ENCODE assay signal across 34 cellular contexts in the genomic region with DNA sequence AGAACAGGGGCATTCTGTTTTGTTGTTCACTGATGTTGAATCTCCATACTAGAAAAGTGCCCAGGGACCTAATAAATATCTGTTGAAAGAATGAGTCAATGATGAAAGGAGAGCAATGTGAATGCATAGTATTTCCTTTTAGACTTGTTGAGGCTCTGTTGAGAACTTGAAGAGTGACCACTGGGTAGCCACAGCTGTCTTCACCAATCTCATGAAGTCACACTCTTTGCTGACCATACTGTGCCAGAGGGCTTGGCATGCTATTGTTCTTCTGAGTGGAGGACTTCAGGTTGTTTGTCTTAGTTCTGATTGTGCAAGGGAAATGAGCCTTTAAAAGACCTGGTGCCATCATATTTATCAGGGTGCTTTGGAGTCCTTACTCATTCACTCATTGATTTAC. TPM values are rescaled to one million over a fixed set of nuclear protein-coding genes. Genes with fewer than 3 reads are reported as not detected.
DNase-seq lines count a peak whose midpoint lies in the region; ATAC-seq, FAIRE-seq and TF ChIP-seq lines count a peak whose summit lies in the region.
"Had no signal": no experiment of that assay in that cellular context is flagged by ENCODE, and none has a peak within 500 bp of the region (broad histone marks: within the 10 kb centered on the region; RNA-seq: fewer than 3 reads in every experiment).

No MANE protein-coding gene starts in this region.

- no peaks in the 10 kb centered on the region for H4K20me1 ChIP-seq in neural progenitor cell (ENCODE audit: low read depth)
- no peaks in the 10 kb centered on the region for H4K20me1 ChIP-seq in HepG2 (ENCODE audit: insufficient read depth, low read length)

- BruUV-seq in HepG2 (replicated peaks; lab: Mats Ljungman, UMichigan), result no TSS peak

- H3K4me3 ChIP-seq in neural progenitor cell (no peak overlapping the region), HepG2 (replicated peaks in 1 of 3; ENCODE audit: insufficient read depth in 1 of 3, low read depth in 2 of 3, low read length in 3 of 3) (no peak overlapping the region)
- H3K4me3 ChIP-seq: GM23338, heart left ventricle, MG63, right atrium auricular region, spleen had no signal

- H3K4me1 Mint-ChIP-seq in neural progenitor cell, result no peaks in the 10 kb centered on the region
- H3K4me1 Mint-ChIP-seq: central memory CD8-positive, alpha-beta T cell; GM23338 had no signal

- ATAC-seq in HepG2, result no peak
- ATAC-seq: activated CD8-positive, alpha-beta T cell treated with anti-CD3 and anti-CD28 coated beads for 36 hours; GM23338; heart left ventricle had no signal

- H3F3A ChIP-seq in neural progenitor cell (ENCODE audit: low read depth), result no peaks in the 10 kb centered on the region

- intact Hi-C loops in HepG2 (cut with micrococcal nuclease; ENCODE audit: unreplicated experiment), result no loop called here

- no peak overlapping the region for H2AFZ ChIP-seq in neural progenitor cell (replicated peaks)
- H2AFZ ChIP-seq in HepG2 (ENCODE audit: low read length), result no peak overlapping the region
- H2AFZ ChIP-seq: GM23338, parathyroid adenoma had no signal

- no peaks in the 10 kb centered on the region for H3K79me2 ChIP-seq in neural progenitor cell (ENCODE audit: low read depth)
- H3K79me2 ChIP-seq in HepG2 (ENCODE audit: insufficient read depth, low read length), result no peaks in the 10 kb centered on the region
- H3K79me2 ChIP-seq: parathyroid adenoma had no signal

- H3K27me3 ChIP-seq in neural progenitor cell (no peaks in the 10 kb centered on the region), HepG2 (ENCODE audit: control insufficient read depth in 1 of 2, insufficient read depth in 2 of 2, low read length in 2 of 2) (no peaks in the 10 kb centered on the region)
- H3K27me3 ChIP-seq: heart left ventricle, MG63, right atrium auricular region, spleen had no signal

- POLR2A ChIA-PET in HepG2 (lab: Yijun Ruan, JAX), result no interaction called here

- no peaks in the 10 kb centered on the region for H3K27me3 Mint-ChIP-seq in neural progenitor cell (ENCODE audit: insufficient read depth, low read depth)
- H3K27me3 Mint-ChIP-seq: activated CD8-positive, alpha-beta T cell treated with anti-CD3 and anti-CD28 coated beads for 36 hours; activated naive CD8-positive, alpha-beta T cell; central memory CD8-positive, alpha-beta T cell had no signal

- in situ Hi-C loops in HepG2 (cut with HindIII; ENCODE audit: extremely low pct_ligation_motif_present, low pct_unique_long_range_greater_than_20kb), result no loop called here

- TF ChIP-seq RAD21 in HepG2 (CRISPR knock-in tag; IDR thresholded peaks at IDR 0.05), result no peak

- no peak for TF ChIP-seq CTCF in neural progenitor cell (IDR thresholded peaks at IDR 0.05)
- TF ChIP-seq CTCF in HepG2 (CRISPR knock-in tag; IDR thresholded peaks at IDR 0.05), result no peak

- CTCF ChIA-PET in HepG2 (lab: Yijun Ruan, JAX; ENCODE audit: low intra/inter-chr PET ratio, low total read pairs), result no interaction called here

- no peak overlapping the region for H3K4me3 Mint-ChIP-seq in neural progenitor cell
- H3K4me3 Mint-ChIP-seq: activated CD8-positive, alpha-beta T cell treated with anti-CD3 and anti-CD28 coated beads for 36 hours; activated naive CD8-positive, alpha-beta T cell; central memory CD8-positive, alpha-beta T cell; GM23338 had no signal

- peaks cover 33% of the 10 kb centered on the region for H3K9me3 Mint-ChIP-seq in neural progenitor cell

- H3K27ac ChIP-seq in epithelial cell of prostate (peak overlapping the region; percentile 76), neural progenitor cell (no peak overlapping the region), HepG2 (ENCODE audit: extremely low read length, insufficient read depth, low read length) (no peak overlapping the region)
- H3K27ac ChIP-seq: heart left ventricle, parathyroid adenoma, spleen had no signal

- H3K4me2 ChIP-seq in neural progenitor cell (no peak overlapping the region), HepG2 (ENCODE audit: low read depth, low read length) (no peak overlapping the region)
- H3K4me2 ChIP-seq: GM23338 had no signal

- peaks cover 7% of the 10 kb centered on the region for H3K9me3 ChIP-seq in neural progenitor cell (ENCODE audit: low read depth)
- peaks cover 40% of the 10 kb centered on the region for H3K9me3 ChIP-seq in HepG2 (ENCODE audit: low read length)

- H3K36me3 Mint-ChIP-seq in neural progenitor cell, result no peaks in the 10 kb centered on the region

- no peak for FAIRE-seq in HepG2 (lab: Jason Lieb, UNC)
- FAIRE-seq: GM12892 had no signal

- peak overlapping the region; percentile 44 for H3K27ac Mint-ChIP-seq in neural progenitor cell
- H3K27ac Mint-ChIP-seq: activated CD8-positive, alpha-beta T cell treated with anti-CD3 and anti-CD28 coated beads for 36 hours; activated naive CD8-positive, alpha-beta T cell; GM23338 had no signal

- TF ChIP-seq EP300 in HepG2 (IDR thresholded peaks at IDR 0.05; ENCODE audit: low read depth in 2 of 2, low read length in 2 of 2), result no peak
- TF ChIP-seq EP300 in HepG2 (CRISPR knock-in tag; IDR thresholded peaks at IDR 0.05; ENCODE audit: borderline replicate concordance), result no peak

- H3K9ac ChIP-seq in neural progenitor cell (no peak overlapping the region), HepG2 (ENCODE audit: insufficient read depth, low read depth, low read length) (no peak overlapping the region)
- H3K9ac ChIP-seq: parathyroid adenoma had no signal

- peak; percentile 10 for DNase-seq in ELR (ENCODE audit: low read depth)
- DNase-seq in M059J (ENCODE audit: low read depth), result peak; percentile 49
- peak; percentile 6 for DNase-seq in epithelial cell of prostate (ENCODE audit: low read depth, low spot score)
- DNase-seq in neural progenitor cell (ENCODE audit: low spot score), result no peak
- DNase-seq in central memory CD4-positive, alpha-beta T cell, result no peak
- DNase-seq in HepG2 (ENCODE audit: low spot score), result no peak
- DNase-seq in NAMALWA (ENCODE audit: low spot score), result no peak
- DNase-seq: activated CD4-positive, alpha-beta T cell treated with anti-CD3 and anti-CD28 coated beads for 1 hour; activated CD8-positive, alpha-beta T cell treated with anti-CD3 and anti-CD28 coated beads for 36 hours; activated effector memory CD4-positive, alpha-beta T cell treated with Interleukin-2 at 50 U/mL for 16 hours; aorta; C1 segment of cervical spinal cord; DND-41; heart left ventricle; NCI-H1417 treated with DMSO at 0.1 percent for 48 hours; NCI-H2081; NCI-H2227 treated with DMSO at 0.1 percent for 48 hours; NCI-H774; spleen; stimulated activated CD4-positive, alpha-beta T cell treated with anti-CD3 and anti-CD28 coated beads, Interleukin-2, amount 100 ng/mL, for 48 hours; T-helper 2 cell; trophoblast cell had no signal

- H3K4me1 ChIP-seq in neural progenitor cell, result no peaks in the 10 kb centered on the region
- no peaks in the 10 kb centered on the region for H3K4me1 ChIP-seq in HepG2 (ENCODE audit: insufficient read depth, low read length)
- H3K4me1 ChIP-seq: parathyroid adenoma, spleen had no signal

- no peak for TF ChIP-seq POLR2A in HepG2 (IDR thresholded peaks at IDR 0.05; ENCODE audit: insufficient read depth in 1 of 2, low read depth in 2 of 2, low read length in 2 of 2)

- H3K36me3 ChIP-seq in neural progenitor cell (no peaks in the 10 kb centered on the region), HepG2 (replicated peaks in 1 of 2; ENCODE audit: control insufficient read depth in 1 of 2, insufficient read depth in 2 of 2, low read length in 2 of 2) (no peaks in the 10 kb centered on the region)
- H3K36me3 ChIP-seq: heart left ventricle, MG63, right atrium auricular region, spleen had no signal

TF ChIP-seq in HepG2, 621 proteins besides CTCF, POLR2A, EP300 and RAD21 (continues in another document):
- TF ChIP-seq, protein P1, sequence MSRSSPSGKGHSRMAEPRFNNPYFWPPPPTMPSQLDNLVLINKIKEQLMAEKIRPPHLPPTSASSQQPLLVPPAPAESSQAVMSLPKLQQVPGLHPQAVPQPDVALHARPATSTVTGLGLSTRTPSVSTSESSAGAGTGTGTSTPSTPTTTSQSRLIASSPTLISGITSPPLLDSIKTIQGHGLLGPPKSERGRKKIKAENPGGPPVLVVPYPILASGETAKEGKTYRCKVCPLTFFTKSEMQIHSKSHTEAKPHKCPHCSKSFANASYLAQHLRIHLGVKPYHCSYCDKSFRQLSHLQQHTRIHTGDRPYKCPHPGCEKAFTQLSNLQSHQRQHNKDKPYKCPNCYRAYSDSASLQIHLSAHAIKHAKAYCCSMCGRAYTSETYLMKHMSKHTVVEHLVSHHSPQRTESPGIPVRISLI (CRISPR knock-in tag; IDR thresholded peaks at IDR 0.05; ENCODE audit: borderline replicate concordance), result no peak
- TF ChIP-seq TCF7L2 (IDR thresholded peaks at IDR 0.05; ENCODE audit: low read depth, low read length) (no peak), ISX (CRISPR knock-in tag; conservative IDR thresholded peaks at IDR 0.05) (no peak)

RNA-seq across cellular contexts. Expression of gene NT5C1B, which starts 41.6 kb away (rescaled TPM):
- total RNA-seq in M059J (2014; rRNA removed; shearing (Covaris generic)), result not detected in 2 replicates
- total RNA-seq in neural progenitor cell (ENCODE audit: low replicate concordance), result not detected in 2 replicates
- not detected in 2 replicates for total RNA-seq in HepG2 (2016; rRNA removed; fragmentation: Illumina TruSeq; extraction: Trizol)
- not detected in 2 replicates for total RNA-seq in HepG2 (2016; cell fraction: cytosol; rRNA removed; fragmentation: Illumina TruSeq; extraction: Trizol; ENCODE audit: low read depth)
- total RNA-seq in HepG2 (2016; cell fraction: insoluble cytoplasmic fraction; rRNA removed; fragmentation: Illumina TruSeq; extraction: Trizol), result not detected in 2 replicates
- total RNA-seq in HepG2 (2016; cell fraction: membrane; rRNA removed; fragmentation: Illumina TruSeq; extraction: Trizol), result not detected in 2 replicates
- not detected in 2 replicates for total RNA-seq in HepG2 (2016; cell fraction: nucleus; rRNA removed; fragmentation: Illumina TruSeq; extraction: Trizol)
- not detected in 2 replicates for polyA plus RNA-seq in HepG2 (2011; rRNA removed)
- polyA plus RNA-seq in HepG2 (2011; cell fraction: cytosol; rRNA removed), result not detected in 2 replicates
- polyA plus RNA-seq in HepG2 (2011; cell fraction: nucleus; rRNA removed), result not detected in 2 replicates
- 0.16 and 0.17 TPM in 2 replicates for polyA plus RNA-seq in HepG2 (2012)
- not detected in 2 replicates for polyA plus RNA-seq in HepG2 (2016; cell fraction: cytosol; fragmentation: Illumina TruSeq; extraction: Trizol; ENCODE audit: low read depth)
- polyA plus RNA-seq in HepG2 (2016; cell fraction: insoluble cytoplasmic fraction; fragmentation: Illumina TruSeq; extraction: Trizol; ENCODE audit: low read depth), result not detected in 2 replicates
- polyA plus RNA-seq in HepG2 (2016; cell fraction: membrane; fragmentation: Illumina TruSeq; extraction: Trizol; ENCODE audit: low read depth), result not detected in 2 replicates
- polyA plus RNA-seq in HepG2 (2016; cell fraction: nucleus; fragmentation: Illumina TruSeq; extraction: Trizol; ENCODE audit: insufficient read depth, low read depth), result not detected in 2 replicates
- polyA minus RNA-seq in HepG2 (2011; rRNA and poly(A)+ RNA removed; ENCODE audit: low replicate concordance), result not detected in 2 replicates
- not detected in 2 replicates for polyA minus RNA-seq in HepG2 (2011; cell fraction: cytosol; rRNA and poly(A)+ RNA removed)
- polyA minus RNA-seq in HepG2 (2011; cell fraction: nucleus; rRNA and poly(A)+ RNA removed), result not detected in 2 replicates
- total RNA-seq: activated CD8-positive, alpha-beta T cell treated with anti-CD3 and anti-CD28 coated beads for 36 hours; aorta; dermis microvascular lymphatic vessel endothelial cell; GM23338; heart left ventricle; lung microvascular endothelial cell; mucosa of gallbladder; right atrium auricular region; spleen had no signal
- polyA plus RNA-seq: AG04450, aorta, GM23338, heart left ventricle, neural cell, spleen had no signal

Comparison
In these comparisons a context has a peak if more than half of its experiments do, and no peak if none do; other contexts are left out.
1. DNase-seq: peak in ELR (single experiment), M059J (single experiment) and epithelial cell of prostate (single experiment); none in neural progenitor cell (single experiment), central memory CD4-positive, alpha-beta T cell (single experiment), HepG2 (single experiment) and NAMALWA (single experiment).